ENCODE assay signal across 1 cellular context in genomic region chr1:60924964-60925798, GRCh38.
A peak's percentile ranks its signal among the peaks of the same experiment; 100 is the strongest.
TF ChIP-seq lines count a peak whose summit lies in the region.

No MANE protein-coding gene starts in this region.

TF ChIP-seq in K562, 482 proteins besides CTCF, POLR2A, EP300 and RAD21 (continued from another document and continues in another):
- TF ChIP-seq STAT6 (CRISPR knock-in tag; IDR thresholded peaks at IDR 0.05) (no peak), PCBP1 (IDR thresholded peaks at IDR 0.05; ENCODE audit: low read depth, low read length, poor library complexity, severe bottlenecking) (no peak), ZC3H4 (CRISPR knock-in tag; IDR thresholded peaks at IDR 0.05; ENCODE audit: borderline replicate concordance) (no peak), ZNF24 (IDR thresholded peaks at IDR 0.05) (peak; percentile 54; the same call in 1 of the 2 replicates), SIN3A (IDR thresholded peaks at IDR 0.05; ENCODE audit: borderline replicate concordance in 2 of 2, control insufficient read depth in 1 of 2, low read depth in 2 of 2, low read length in 2 of 2) (no peak), MTA2 (IDR thresholded peaks at IDR 0.05; ENCODE audit: low read depth) (no peak), PHB2 (IDR thresholded peaks at IDR 0.05; ENCODE audit: low read depth) (no peak), ZFPM2 (CRISPR knock-in tag; IDR thresholded peaks at IDR 0.05) (no peak), CEBPB (tag; IDR thresholded peaks at IDR 0.05) (no peak), POLR3A (IDR thresholded peaks at IDR 0.05; ENCODE audit: borderline replicate concordance, extremely low read depth, insufficient read depth, insufficient read length) (no peak), RBM39 (optimal IDR thresholded peaks at IDR 0.05; ENCODE audit: low read depth, low read length) (no peak), ZNF740 (CRISPR knock-in tag; IDR thresholded peaks at IDR 0.05) (peak; percentile 67; the same call in 1 of the 2 replicates), ZNF740 (tag; IDR thresholded peaks at IDR 0.05) (peak in 1 of 2 experiments; percentile 57; a peak in 1 of 4 replicates), NUFIP1 (IDR thresholded peaks at IDR 0.05; ENCODE audit: partially characterized antibody) (no peak), ZNF639 (CRISPR knock-in tag; conservative IDR thresholded peaks at IDR 0.05 in 1 of 2, IDR thresholded peaks at IDR 0.05 in 1 of 2) (no peak), RCOR1 (IDR thresholded peaks at IDR 0.05; ENCODE audit: borderline replicate concordance in 1 of 2, low read depth in 2 of 2, low read length in 2 of 2) (peak in 1 of 2 experiments; percentile 78; a peak in 2 of 4 replicates), ZMIZ1 (IDR thresholded peaks at IDR 0.05; ENCODE audit: low read depth in 2 of 2, low read length in 2 of 2) (no peak), BRD4 (IDR thresholded peaks at IDR 0.05) (no peak), NELFE (IDR thresholded peaks at IDR 0.05; ENCODE audit: insufficient read depth, insufficient read length) (no peak), GTF2A2 (tag; IDR thresholded peaks at IDR 0.05) (no peak), ZNF134 (CRISPR knock-in tag; conservative IDR thresholded peaks at IDR 0.05) (no peak), NCOR1 (IDR thresholded peaks at IDR 0.05) (peak; percentile 35; the same call in 1 of the 2 replicates), CSDE1 (IDR thresholded peaks at IDR 0.05) (no peak), SMARCB1 (IDR thresholded peaks at IDR 0.05; ENCODE audit: insufficient read length, low read depth) (no peak), NFE2 (IDR thresholded peaks at IDR 0.05; ENCODE audit: low read depth) (peak; percentile 50), BRF1 (IDR thresholded peaks at IDR 0.05; ENCODE audit: borderline replicate concordance, extremely low read depth, insufficient read length) (no peak), SRSF7 (optimal IDR thresholded peaks at IDR 0.05; ENCODE audit: low read depth, low read length) (no peak), TSC22D4 (tag; IDR thresholded peaks at IDR 0.05) (no peak), HDAC8 (tag; IDR thresholded peaks at IDR 0.05) (no peak), PREB (CRISPR knock-in tag; IDR thresholded peaks at IDR 0.05) (no peak), ZNF766 (CRISPR knock-in tag; conservative IDR thresholded peaks at IDR 0.05) (no peak; the same call in 1 of the 2 replicates), ZNF274 (IDR thresholded peaks at IDR 0.05; ENCODE audit: borderline replicate concordance, low read depth, low read length) (no peak), E2F6 (IDR thresholded peaks at IDR 0.05; ENCODE audit: borderline replicate concordance in 1 of 2, extremely low read depth in 1 of 2, insufficient read depth in 1 of 2, insufficient read length in 1 of 2, low read depth in 1 of 2, low read length in 1 of 2, poor library complexity in 1 of 2, severe bottlenecking in 1 of 2) (no peak), E2F3 (CRISPR knock-in tag; IDR thresholded peaks at IDR 0.05) (no peak), THAP7 (CRISPR knock-in tag; IDR thresholded peaks at IDR 0.05) (no peak), RNF2 (IDR thresholded peaks at IDR 0.05) (no peak), THRB (CRISPR knock-in tag; conservative IDR thresholded peaks at IDR 0.05) (no peak), HSF4 (CRISPR knock-in tag; IDR thresholded peaks at IDR 0.05; ENCODE audit: borderline replicate concordance) (no peak), TAF15 (IDR thresholded peaks at IDR 0.05; ENCODE audit: low read depth, low read length) (no peak), NFRKB (IDR thresholded peaks at IDR 0.05; ENCODE audit: low read depth) (no peak), ZNF668 (CRISPR knock-in tag; IDR thresholded peaks at IDR 0.05) (no peak), NR2C2 (CRISPR knock-in tag; IDR thresholded peaks at IDR 0.05) (no peak), NR2C2 (tag; IDR thresholded peaks at IDR 0.05) (peak; percentile 70), ZNF561 (CRISPR knock-in tag; conservative IDR thresholded peaks at IDR 0.05) (no peak), ZFP1 (CRISPR knock-in tag; IDR thresholded peaks at IDR 0.05) (no peak), ZSCAN29 (IDR thresholded peaks at IDR 0.05) (no peak), SRSF1 (IDR thresholded peaks at IDR 0.05; ENCODE audit: low read depth, low read length) (no peak)
- TF ChIP-seq, protein P1, sequence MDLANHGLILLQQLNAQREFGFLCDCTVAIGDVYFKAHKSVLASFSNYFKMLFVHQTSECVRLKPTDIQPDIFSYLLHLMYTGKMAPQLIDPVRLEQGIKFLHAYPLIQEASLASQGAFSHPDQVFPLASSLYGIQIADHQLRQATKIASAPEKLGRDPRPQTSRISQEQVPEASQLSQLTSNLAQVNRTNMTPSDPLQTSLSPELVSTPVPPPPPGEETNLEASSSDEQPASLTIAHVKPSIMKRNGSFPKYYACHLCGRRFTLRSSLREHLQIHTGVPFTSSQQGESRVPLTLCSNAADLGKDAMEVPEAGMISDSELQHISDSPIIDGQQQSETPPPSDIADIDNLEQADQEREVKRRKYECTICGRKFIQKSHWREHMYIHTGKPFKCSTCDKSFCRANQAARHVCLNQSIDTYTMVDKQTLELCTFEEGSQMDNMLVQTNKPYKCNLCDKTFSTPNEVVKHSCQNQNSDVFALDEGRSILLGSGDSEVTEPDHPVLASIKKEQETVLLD (IDR thresholded peaks at IDR 0.05) = no peak
- TF ChIP-seq, protein P2, sequence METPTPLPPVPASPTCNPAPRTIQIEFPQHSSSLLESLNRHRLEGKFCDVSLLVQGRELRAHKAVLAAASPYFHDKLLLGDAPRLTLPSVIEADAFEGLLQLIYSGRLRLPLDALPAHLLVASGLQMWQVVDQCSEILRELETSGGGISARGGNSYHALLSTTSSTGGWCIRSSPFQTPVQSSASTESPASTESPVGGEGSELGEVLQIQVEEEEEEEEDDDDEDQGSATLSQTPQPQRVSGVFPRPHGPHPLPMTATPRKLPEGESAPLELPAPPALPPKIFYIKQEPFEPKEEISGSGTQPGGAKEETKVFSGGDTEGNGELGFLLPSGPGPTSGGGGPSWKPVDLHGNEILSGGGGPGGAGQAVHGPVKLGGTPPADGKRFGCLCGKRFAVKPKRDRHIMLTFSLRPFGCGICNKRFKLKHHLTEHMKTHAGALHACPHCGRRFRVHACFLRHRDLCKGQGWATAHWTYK (CRISPR knock-in tag; IDR thresholded peaks at IDR 0.05) = no peak
- TF ChIP-seq, protein P3, sequence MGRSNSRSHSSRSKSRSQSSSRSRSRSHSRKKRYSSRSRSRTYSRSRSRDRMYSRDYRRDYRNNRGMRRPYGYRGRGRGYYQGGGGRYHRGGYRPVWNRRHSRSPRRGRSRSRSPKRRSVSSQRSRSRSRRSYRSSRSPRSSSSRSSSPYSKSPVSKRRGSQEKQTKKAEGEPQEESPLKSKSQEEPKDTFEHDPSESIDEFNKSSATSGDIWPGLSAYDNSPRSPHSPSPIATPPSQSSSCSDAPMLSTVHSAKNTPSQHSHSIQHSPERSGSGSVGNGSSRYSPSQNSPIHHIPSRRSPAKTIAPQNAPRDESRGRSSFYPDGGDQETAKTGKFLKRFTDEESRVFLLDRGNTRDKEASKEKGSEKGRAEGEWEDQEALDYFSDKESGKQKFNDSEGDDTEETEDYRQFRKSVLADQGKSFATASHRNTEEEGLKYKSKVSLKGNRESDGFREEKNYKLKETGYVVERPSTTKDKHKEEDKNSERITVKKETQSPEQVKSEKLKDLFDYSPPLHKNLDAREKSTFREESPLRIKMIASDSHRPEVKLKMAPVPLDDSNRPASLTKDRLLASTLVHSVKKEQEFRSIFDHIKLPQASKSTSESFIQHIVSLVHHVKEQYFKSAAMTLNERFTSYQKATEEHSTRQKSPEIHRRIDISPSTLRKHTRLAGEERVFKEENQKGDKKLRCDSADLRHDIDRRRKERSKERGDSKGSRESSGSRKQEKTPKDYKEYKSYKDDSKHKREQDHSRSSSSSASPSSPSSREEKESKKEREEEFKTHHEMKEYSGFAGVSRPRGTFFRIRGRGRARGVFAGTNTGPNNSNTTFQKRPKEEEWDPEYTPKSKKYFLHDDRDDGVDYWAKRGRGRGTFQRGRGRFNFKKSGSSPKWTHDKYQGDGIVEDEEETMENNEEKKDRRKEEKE (IDR thresholded peaks at IDR 0.05; ENCODE audit: borderline replicate concordance in 1 of 2, control insufficient read depth in 1 of 2, low read depth in 2 of 2, low read length in 1 of 2) = no peak
